Comparison of ENCODE assay signal across 10 cellular contexts in the genomic region with DNA sequence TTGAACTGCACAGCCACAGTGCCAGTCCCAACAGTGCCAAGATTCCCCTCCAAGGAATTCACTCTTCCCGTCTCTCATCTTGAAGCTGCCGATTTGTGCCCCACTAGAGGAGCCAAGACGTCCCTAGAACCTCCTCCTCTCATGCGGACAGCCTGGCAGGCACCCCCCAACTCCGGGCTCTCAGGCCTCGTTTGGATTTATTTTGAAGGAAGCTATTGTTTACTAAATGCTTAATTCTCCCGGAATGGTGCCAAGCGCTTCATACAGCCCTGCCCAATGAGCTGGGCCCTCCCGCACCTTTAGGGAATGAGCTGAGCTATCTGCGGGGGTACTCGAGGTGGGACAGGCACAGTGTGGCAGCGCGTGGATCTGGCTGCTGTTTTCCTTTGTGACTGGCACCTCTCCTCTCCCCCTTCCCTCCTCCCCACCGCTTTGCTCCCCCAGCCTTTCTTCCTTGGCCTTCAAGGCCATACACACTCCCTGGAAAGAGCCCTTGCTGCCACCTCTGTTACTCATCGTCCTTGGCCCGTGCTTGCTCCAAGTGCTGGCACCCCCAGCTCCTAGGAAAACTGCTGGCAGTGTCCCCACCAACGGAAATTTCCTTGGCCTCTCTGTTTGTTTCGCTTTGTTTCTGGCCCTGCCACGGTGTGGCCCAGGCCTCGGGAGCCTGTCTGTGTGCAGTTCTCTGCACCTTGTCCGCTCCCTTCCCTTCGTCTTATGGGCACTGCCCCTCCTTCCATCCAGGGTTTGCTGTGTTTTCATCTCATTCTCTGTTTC. TPM values are rescaled to one million over a fixed set of nuclear protein-coding genes. Genes with fewer than 3 reads are reported as not detected.
DNase-seq lines count a peak whose midpoint lies in the region; ATAC-seq and TF ChIP-seq lines count a peak whose summit lies in the region.
"Had no signal": no experiment of that assay in that cellular context is flagged by ENCODE, and none has a peak within 500 bp of the region (broad histone marks: within the 10 kb centered on the region; RNA-seq: fewer than 3 reads in every experiment).

No MANE protein-coding gene starts in this region.

- intact Hi-C loops in activated CD4-positive, alpha-beta memory T cell treated with anti-CD3 and anti-CD28 coated beads for 36 hours (cut with micrococcal nuclease): no loop called here
- intact Hi-C loops in upper lobe of right lung (cut with DNase I): no loop called here

- no peaks in the 10 kb centered on the region for H3K27me3 Mint-ChIP-seq in activated CD4-positive, alpha-beta memory T cell treated with anti-CD3 and anti-CD28 coated beads for 36 hours
- H3K27me3 Mint-ChIP-seq in activated CD4-positive, alpha-beta memory T cell treated with anti-CD3 and anti-CD28 coated beads, Interleukin-2, amount 10 ng/mL, durations not matched to agents 7 days and 5 days: no peaks in the 10 kb centered on the region

- H3K9me3 ChIP-seq in mucosa of stomach (ENCODE audit: control insufficient read depth, low read length) (no peaks in the 10 kb centered on the region), upper lobe of right lung (no peaks in the 10 kb centered on the region)

- ATAC-seq in esophagus mucosa (peak; percentile 46), upper lobe of right lung (peak; percentile 31)

- H3K27me3 ChIP-seq in mucosa of stomach (ENCODE audit: control insufficient read depth, insufficient read depth, low read length): no peaks in the 10 kb centered on the region
- H3K27me3 ChIP-seq in upper lobe of right lung: no peaks in the 10 kb centered on the region

- CTCF ChIA-PET in activated CD4-positive, alpha-beta memory T cell treated with anti-CD3 and anti-CD28 coated beads for 36 hours (lab: Charles Lee): no interaction called here
- CTCF ChIA-PET in activated CD4-positive, alpha-beta memory T cell treated with anti-CD3 and anti-CD28 coated beads, Interleukin-2, amount 10 ng/mL, durations not matched to agents 7 days and 5 days (lab: Charles Lee): no interaction called here

- peak overlapping the region; percentile 40 for H3K27ac Mint-ChIP-seq in activated CD4-positive, alpha-beta memory T cell treated with anti-CD3 and anti-CD28 coated beads for 36 hours
- H3K27ac Mint-ChIP-seq in activated CD4-positive, alpha-beta memory T cell treated with anti-CD3 and anti-CD28 coated beads, Interleukin-2, amount 10 ng/mL, durations not matched to agents 7 days and 5 days: no peak overlapping the region
- H3K27ac Mint-ChIP-seq: activated naive CD4-positive, alpha-beta T cell treated with anti-CD3 and anti-CD28 coated beads for 36 hours had no signal

- no peak overlapping the region for H3K4me3 ChIP-seq in mucosa of stomach (ENCODE audit: low read length)
- peak overlapping the region; percentile 29 for H3K4me3 ChIP-seq in upper lobe of right lung
- H3K4me3 ChIP-seq: SK-N-MC had no signal

- TF ChIP-seq CTCF in upper lobe of right lung (IDR thresholded peaks at IDR 0.05): no peak

- H3K27ac ChIP-seq in upper lobe of right lung: peak overlapping the region; percentile 78
- H3K27ac ChIP-seq: SK-N-MC had no signal

- H3K4me3 Mint-ChIP-seq in activated CD4-positive, alpha-beta memory T cell treated with anti-CD3 and anti-CD28 coated beads for 36 hours: no peak overlapping the region
- H3K4me3 Mint-ChIP-seq in activated CD4-positive, alpha-beta memory T cell treated with anti-CD3 and anti-CD28 coated beads, Interleukin-2, amount 10 ng/mL, durations not matched to agents 7 days and 5 days: no peak overlapping the region
- H3K4me3 Mint-ChIP-seq: activated naive CD4-positive, alpha-beta T cell treated with anti-CD3 and anti-CD28 coated beads for 36 hours had no signal

- H3K9me3 Mint-ChIP-seq in activated CD4-positive, alpha-beta memory T cell treated with anti-CD3 and anti-CD28 coated beads for 36 hours: no peaks in the 10 kb centered on the region
- no peaks in the 10 kb centered on the region for H3K9me3 Mint-ChIP-seq in activated CD4-positive, alpha-beta memory T cell treated with anti-CD3 and anti-CD28 coated beads, Interleukin-2, amount 10 ng/mL, durations not matched to agents 7 days and 5 days
- H3K9me3 Mint-ChIP-seq: activated naive CD4-positive, alpha-beta T cell treated with anti-CD3 and anti-CD28 coated beads for 36 hours had no signal

- POLR2A ChIA-PET in activated CD4-positive, alpha-beta memory T cell treated with anti-CD3 and anti-CD28 coated beads for 36 hours (lab: Charles Lee): no interaction called here
- POLR2A ChIA-PET in activated CD4-positive, alpha-beta memory T cell treated with anti-CD3 and anti-CD28 coated beads, Interleukin-2, amount 10 ng/mL, durations not matched to agents 7 days and 5 days (lab: Charles Lee): no interaction called here

- no peak for DNase-seq in activated CD4-positive, alpha-beta memory T cell treated with anti-CD3 and anti-CD28 coated beads for 36 hours
- DNase-seq in activated CD4-positive, alpha-beta memory T cell treated with anti-CD3 and anti-CD28 coated beads, Interleukin-2, amount 10 ng/mL, durations not matched to agents 7 days and 5 days: no peak
- DNase-seq in upper lobe of right lung (no peak), iPS-NIHi11 (ENCODE audit: low spot score) (no peak), GM19238 (ENCODE audit: insufficient read length, low spot score) (no peak)
- no peak for DNase-seq in activated CD4-positive, CD25-positive, alpha-beta regulatory T cell treated with anti-CD3 and anti-CD28 coated beads, Interleukin-2, amount 50 U/mL, for 72 hours
- DNase-seq: activated naive CD4-positive, alpha-beta T cell treated with anti-CD3 and anti-CD28 coated beads for 36 hours had no signal

- peaks cover 39% of the 10 kb centered on the region for H3K36me3 Mint-ChIP-seq in activated CD4-positive, alpha-beta memory T cell treated with anti-CD3 and anti-CD28 coated beads for 36 hours
- peaks cover 56% of the 10 kb centered on the region for H3K36me3 Mint-ChIP-seq in activated CD4-positive, alpha-beta memory T cell treated with anti-CD3 and anti-CD28 coated beads, Interleukin-2, amount 10 ng/mL, durations not matched to agents 7 days and 5 days (ENCODE audit: low read depth)

- H3K9ac ChIP-seq in mucosa of stomach (ENCODE audit: low read length): peak overlapping the region; percentile 34

- H3K4me1 ChIP-seq in mucosa of stomach (ENCODE audit: control insufficient read depth, insufficient read depth, low read length): no peaks in the 10 kb centered on the region
- H3K4me1 ChIP-seq in upper lobe of right lung: no peaks in the 10 kb centered on the region

- H3K36me3 ChIP-seq in mucosa of stomach (ENCODE audit: control insufficient read depth, insufficient read depth, low read length) (no peaks in the 10 kb centered on the region), upper lobe of right lung (peaks cover 40% of the 10 kb centered on the region)

- H3K4me1 Mint-ChIP-seq in activated CD4-positive, alpha-beta memory T cell treated with anti-CD3 and anti-CD28 coated beads for 36 hours (ENCODE audit: low read depth): peaks cover 3% of the 10 kb centered on the region
- H3K4me1 Mint-ChIP-seq in activated CD4-positive, alpha-beta memory T cell treated with anti-CD3 and anti-CD28 coated beads, Interleukin-2, amount 10 ng/mL, durations not matched to agents 7 days and 5 days: no peaks in the 10 kb centered on the region

RNA-seq across cellular contexts. Expression of a gene that starts 49.9 kb away (rescaled TPM):
- 10 to 100 TPM; 44.0 to 44.4 TPM for total RNA-seq in activated CD4-positive, alpha-beta memory T cell treated with anti-CD3 and anti-CD28 coated beads for 36 hours
- total RNA-seq in activated CD4-positive, alpha-beta memory T cell treated with anti-CD3 and anti-CD28 coated beads, Interleukin-2, amount 10 ng/mL, durations not matched to agents 7 days and 5 days: 10 to 100 TPM; 43.1 to 43.9 TPM
- total RNA-seq in esophagus mucosa: 3.6 TPM
- total RNA-seq in upper lobe of right lung: 25.2 TPM
